In genomic region chr17:4480929-4481898, GRCh38 we compare ENCODE assay signal across 10 cellular contexts. TPM values are rescaled to one million over a fixed set of nuclear protein-coding genes. Genes with fewer than 3 reads are reported as not detected.
DNase-seq lines count a peak whose midpoint lies in the region; ATAC-seq, FAIRE-seq and TF ChIP-seq lines count a peak whose summit lies in the region.
"Had no signal": no experiment of that assay in that cellular context is flagged by ENCODE, and none has a peak within 500 bp of the region (broad histone marks: within the 10 kb centered on the region; RNA-seq: fewer than 3 reads in every experiment).

No MANE protein-coding gene starts in this region.

- intact Hi-C loops in thyroid gland (cut with DNase I): no loop called here

- no peaks in the 10 kb centered on the region for H3K36me3 ChIP-seq in effector memory CD4-positive, alpha-beta T cell (ENCODE audit: control insufficient read depth, insufficient read depth, low read length)
- no peaks in the 10 kb centered on the region for H3K36me3 ChIP-seq in thyroid gland
- no peaks in the 10 kb centered on the region for H3K36me3 ChIP-seq in SJCRH30

- no peaks in the 10 kb centered on the region for H3K27me3 ChIP-seq in effector memory CD4-positive, alpha-beta T cell (replicated peaks; ENCODE audit: control insufficient read depth, insufficient read depth, low read length, poor library complexity, severe bottlenecking)
- H3K27me3 ChIP-seq in thyroid gland (no peaks in the 10 kb centered on the region), SJCRH30 (no peaks in the 10 kb centered on the region)

- H3K4me1 ChIP-seq in effector memory CD4-positive, alpha-beta T cell (ENCODE audit: control insufficient read depth, insufficient read depth, low read length, poor library complexity, severe bottlenecking): peaks cover 23% of the 10 kb centered on the region
- peaks cover 0 to 5% of the 10 kb centered on the region in 2 donors for H3K4me1 ChIP-seq in thyroid gland
- peaks cover 5% of the 10 kb centered on the region for H3K4me1 ChIP-seq in SJCRH30

- ATAC-seq in HG02571 (IDR thresholded peaks at IDR 0.05; ENCODE audit: unreplicated experiment): no peak

- H3K9me3 ChIP-seq in effector memory CD4-positive, alpha-beta T cell (ENCODE audit: control insufficient read depth, low read length): no peaks in the 10 kb centered on the region
- H3K9me3 ChIP-seq in thyroid gland (no peaks in the 10 kb centered on the region), SJCRH30 (replicated peaks) (no peaks in the 10 kb centered on the region)

- no peak for TF ChIP-seq CTCF in thyroid gland (IDR thresholded peaks at IDR 0.05)

- peak; percentile 58 for FAIRE-seq in GM19239 (lab: Jason Lieb, UNC)
- FAIRE-seq: colon had no signal

- 61 to 64% methylated on average over 14 of the region's 14 CpGs for WGBS in thyroid gland, 2 donors

- DNase-seq in GM19239 (ENCODE audit: insufficient read length, low spot score) (peak; percentile 75), SKM-1 treated with dmso at 0.1 percent for 144 hours (lab: John Stamatoyannopoulos, UW; ENCODE audit: unreplicated experiment) (peak; percentile 57), thyroid gland (no peak), cerebellum (ENCODE audit: low spot score) (no peak), SJCRH30 (no peak)
- no peak for DNase-seq in effector memory CD4-positive, alpha-beta T cell
- DNase-seq in stimulated activated CD4-positive, alpha-beta T cell treated with anti-CD3 and anti-CD28 coated beads, Interleukin-1b, Interleukin-23, amount 100 ng/mL, for 48 hours: peak; percentile 34
- DNase-seq: NCI-H446 treated with DMSO at 0.1 percent for 48 hours had no signal

- TF ChIP-seq POLR2A in thyroid gland (IDR thresholded peaks at IDR 0.05): no peak

- no peak overlapping the region for H3K27ac ChIP-seq in effector memory CD4-positive, alpha-beta T cell (ENCODE audit: insufficient read depth, low read length, poor library complexity, severe bottlenecking)
- H3K27ac ChIP-seq in thyroid gland: no peak overlapping the region
- no peak overlapping the region for H3K27ac ChIP-seq in SJCRH30

- H3K4me3 ChIP-seq in effector memory CD4-positive, alpha-beta T cell (ENCODE audit: insufficient read depth, low read depth, low read length, poor library complexity, severe bottlenecking): peak overlapping the region; percentile 29
- H3K4me3 ChIP-seq in thyroid gland (replicated peaks in 1 of 3): no peak overlapping the region
- no peak overlapping the region for H3K4me3 ChIP-seq in SJCRH30

RNA-seq across cellular contexts. Expression of gene SPNS2, which starts 17.5 kb away (rescaled TPM):
- 10 to 100 TPM in 1 of 4 donors, 1 to 10 TPM in 3; 5.6 to 16.3 (median 8.1) TPM for total RNA-seq in thyroid gland
- total RNA-seq in cerebellum: 38.7 TPM
- total RNA-seq in SJCRH30 (2014; rRNA removed; shearing (Covaris generic)): 0.08 TPM in 1 of 2 replicates, not detected in the other

RNA-seq across cellular contexts. Expression of gene SPNS3, which starts 47.5 kb away (rescaled TPM):
- total RNA-seq in thyroid gland (under 1 TPM in 1 of 4 donors, not detected in 3; 0.54 TPM), cerebellum (1.00 TPM)
- total RNA-seq in SJCRH30 (2014; rRNA removed; shearing (Covaris generic)): not detected in 2 replicates

Comparison
In these comparisons a context has a peak if more than half of its experiments do, and no peak if none do; other contexts are left out.
1. DNase-seq: peak in GM19239 (single experiment), SKM-1 treated with dmso at 0.1 percent for 144 hours (single experiment) and stimulated activated CD4-positive, alpha-beta T cell treated with anti-CD3 and anti-CD28 coated beads, Interleukin-1b, Interleukin-23, amount 100 ng/mL, for 48 hours (single experiment); none in effector memory CD4-positive, alpha-beta T cell (0 of 3), thyroid gland (0 of 2), cerebellum (single experiment) and SJCRH30 (0 of 2).